Comparison of ENCODE assay signal across 30 cellular contexts in genomic region chr9:116629700-116630099, GRCh38.
"Had no signal": no experiment of that assay in that cellular context is flagged by ENCODE, and none has a peak within 500 bp of the region (broad histone marks: within the 10 kb centered on the region; RNA-seq: fewer than 3 reads in every experiment).

No MANE protein-coding gene starts in this region.

- FAIRE-seq: small intestine, urothelium cell line had no signal

- H3K27ac ChIP-seq: neural progenitor cell, ovary, parathyroid adenoma, psoas muscle, right lobe of liver, sigmoid colon, stomach, thoracic aorta, thyroid gland, tibial nerve, upper lobe of left lung, vagina had no signal

- H3K4me1 ChIP-seq: neural progenitor cell, parathyroid adenoma, psoas muscle, right lobe of liver, sigmoid colon, stomach, thyroid gland, tibial nerve, upper lobe of left lung, vagina had no signal

- H3K9ac ChIP-seq: neural progenitor cell, parathyroid adenoma had no signal

- H3K4me3 Mint-ChIP-seq: naive thymus-derived CD8-positive, alpha-beta T cell; natural killer cell treated with Interleukin-12 subunit alpha and Interleukin-12 subunit beta and Interleukin-15 and Interleukin-18, amount 100 ng/mL, for 72 hours; nephron progenitor cell; neural progenitor cell; stimulated activated effector memory CD8-positive, alpha-beta T cell treated with anti-CD3 and anti-CD28 coated beads, Interleukin-12 subunit alpha, Interleukin-12 subunit beta, amount 100 ng/mL, for 72 hours; stimulated activated naive B cell treated with anti-CD40 and anti-IgM and Interleukin-4, amounts not matched to agents 10 μg/mL and 1 μg/mL and 100 μg/mL, for 72 hours; stimulated activated naive CD8-positive, alpha-beta T cell treated with anti-CD3 and anti-CD28 coated beads, Interleukin-15, Interleukin-2, amounts not matched to agents 100 ng/mL and 50 ng/mL, for 24 hours had no signal

- H3K36me3 Mint-ChIP-seq: natural killer cell treated with Interleukin-12 subunit alpha and Interleukin-12 subunit beta and Interleukin-15 and Interleukin-18, amount 100 ng/mL, for 72 hours; neural progenitor cell; stimulated activated effector memory CD8-positive, alpha-beta T cell treated with anti-CD3 and anti-CD28 coated beads, Interleukin-12 subunit alpha, Interleukin-12 subunit beta, amount 100 ng/mL, for 72 hours had no signal

- H3K27ac Mint-ChIP-seq: naive thymus-derived CD8-positive, alpha-beta T cell; natural killer cell treated with Interleukin-12 subunit alpha and Interleukin-12 subunit beta and Interleukin-15 and Interleukin-18, amount 100 ng/mL, for 72 hours; neural progenitor cell; progenitor cell of endocrine pancreas; stimulated activated effector memory CD8-positive, alpha-beta T cell treated with anti-CD3 and anti-CD28 coated beads, Interleukin-12 subunit alpha, Interleukin-12 subunit beta, amount 100 ng/mL, for 72 hours; stimulated activated naive B cell treated with anti-CD40 and anti-IgM and Interleukin-4, amounts not matched to agents 10 μg/mL and 1 μg/mL and 100 μg/mL, for 72 hours; stimulated activated naive CD8-positive, alpha-beta T cell treated with anti-CD3 and anti-CD28 coated beads, Interleukin-15, Interleukin-2, amounts not matched to agents 100 ng/mL and 50 ng/mL, for 24 hours had no signal

- H2AFZ ChIP-seq: neural progenitor cell, parathyroid adenoma had no signal

- H3K27me3 ChIP-seq: neural progenitor cell, ovary, right lobe of liver, sigmoid colon, stomach, thyroid gland, tibial nerve, upper lobe of left lung, vagina had no signal

- H3K4me2 ChIP-seq: neural progenitor cell had no signal

- H3K79me2 ChIP-seq: parathyroid adenoma had no signal

- H3K9me3 Mint-ChIP-seq: natural killer cell treated with Interleukin-12 subunit alpha and Interleukin-12 subunit beta and Interleukin-15 and Interleukin-18, amount 100 ng/mL, for 72 hours; nephron progenitor cell; neural progenitor cell; stimulated activated effector memory CD8-positive, alpha-beta T cell treated with anti-CD3 and anti-CD28 coated beads, Interleukin-12 subunit alpha, Interleukin-12 subunit beta, amount 100 ng/mL, for 72 hours; stimulated activated naive B cell treated with anti-CD40 and anti-IgM and Interleukin-4, amounts not matched to agents 10 μg/mL and 1 μg/mL and 100 μg/mL, for 72 hours; stimulated activated naive CD8-positive, alpha-beta T cell treated with anti-CD3 and anti-CD28 coated beads, Interleukin-15, Interleukin-2, amounts not matched to agents 100 ng/mL and 50 ng/mL, for 24 hours had no signal

- ATAC-seq: naive thymus-derived CD8-positive, alpha-beta T cell; natural killer cell treated with Interleukin-12 subunit alpha and Interleukin-12 subunit beta and Interleukin-15 and Interleukin-18, amount 100 ng/mL, for 72 hours; psoas muscle; right cardiac atrium; right lobe of liver; stimulated activated effector memory CD8-positive, alpha-beta T cell treated with anti-CD3 and anti-CD28 coated beads, Interleukin-12 subunit alpha, Interleukin-12 subunit beta, amount 100 ng/mL, for 72 hours; stimulated activated naive B cell treated with anti-CD40 and anti-IgM and Interleukin-4, amounts not matched to agents 10 μg/mL and 1 μg/mL and 100 μg/mL, for 72 hours had no signal

- H3K9me3 ChIP-seq: ovary, psoas muscle, right lobe of liver, sigmoid colon, stomach, thoracic aorta, thyroid gland, tibial nerve, upper lobe of left lung, vagina had no signal

- H3K4me1 Mint-ChIP-seq: neural progenitor cell; stimulated activated effector memory CD8-positive, alpha-beta T cell treated with anti-CD3 and anti-CD28 coated beads, Interleukin-12 subunit alpha, Interleukin-12 subunit beta, amount 100 ng/mL, for 72 hours; stimulated activated naive B cell treated with anti-CD40 and anti-IgM and Interleukin-4, amounts not matched to agents 10 μg/mL and 1 μg/mL and 100 μg/mL, for 72 hours had no signal

- H3K27me3 Mint-ChIP-seq: naive thymus-derived CD8-positive, alpha-beta T cell; natural killer cell treated with Interleukin-12 subunit alpha and Interleukin-12 subunit beta and Interleukin-15 and Interleukin-18, amount 100 ng/mL, for 72 hours; progenitor cell of endocrine pancreas; stimulated activated naive B cell treated with anti-CD40 and anti-IgM and Interleukin-4, amounts not matched to agents 10 μg/mL and 1 μg/mL and 100 μg/mL, for 72 hours; stimulated activated naive CD8-positive, alpha-beta T cell treated with anti-CD3 and anti-CD28 coated beads, Interleukin-15, Interleukin-2, amounts not matched to agents 100 ng/mL and 50 ng/mL, for 24 hours had no signal

- H3K4me3 ChIP-seq: neural progenitor cell, ovary, psoas muscle, right lobe of liver, sigmoid colon, stomach, thoracic aorta, thyroid gland, tibial nerve, upper lobe of left lung, vagina had no signal

- DNase-seq: naive thymus-derived CD8-positive, alpha-beta T cell; nephron progenitor cell; occipital lobe; ovary; posterior cingulate gyrus; psoas muscle; right cardiac atrium; right lobe of liver; sigmoid colon; small intestine; stimulated activated CD4-positive, alpha-beta T cell treated with anti-CD3 and anti-CD28 coated beads, Interleukin-15, amount 100 ng/mL, for 24 hours; stimulated activated CD4-positive, alpha-beta T cell treated with anti-CD3 and anti-CD28 coated beads, Interleukin-2, amount 100 ng/mL, for 24 hours; stimulated activated CD4-positive, alpha-beta T cell treated with anti-CD3 and anti-CD28 coated beads, Interleukin-2, amount 100 ng/mL, for 48 hours; stimulated activated CD4-positive, alpha-beta T cell treated with anti-CD3 and anti-CD28 coated beads, Interleukin-4, amount 100 ng/mL, for 24 hours; stimulated activated naive B cell treated with anti-CD40 and anti-IgM and Interleukin-4, amounts not matched to agents 10 μg/mL and 1 μg/mL and 100 μg/mL, for 72 hours; stimulated activated naive CD4-positive, alpha-beta T cell treated with Interleukin-2 at 50 U/mL for 16 hours; stomach; trophoblast cell; upper lobe of left lung had no signal

- H3K36me3 ChIP-seq: neural progenitor cell, ovary, right lobe of liver, sigmoid colon, stomach, thoracic aorta, thyroid gland, tibial nerve, upper lobe of left lung, vagina had no signal
